8 cellular contexts compared by ENCODE assay signal in the genomic region with DNA sequence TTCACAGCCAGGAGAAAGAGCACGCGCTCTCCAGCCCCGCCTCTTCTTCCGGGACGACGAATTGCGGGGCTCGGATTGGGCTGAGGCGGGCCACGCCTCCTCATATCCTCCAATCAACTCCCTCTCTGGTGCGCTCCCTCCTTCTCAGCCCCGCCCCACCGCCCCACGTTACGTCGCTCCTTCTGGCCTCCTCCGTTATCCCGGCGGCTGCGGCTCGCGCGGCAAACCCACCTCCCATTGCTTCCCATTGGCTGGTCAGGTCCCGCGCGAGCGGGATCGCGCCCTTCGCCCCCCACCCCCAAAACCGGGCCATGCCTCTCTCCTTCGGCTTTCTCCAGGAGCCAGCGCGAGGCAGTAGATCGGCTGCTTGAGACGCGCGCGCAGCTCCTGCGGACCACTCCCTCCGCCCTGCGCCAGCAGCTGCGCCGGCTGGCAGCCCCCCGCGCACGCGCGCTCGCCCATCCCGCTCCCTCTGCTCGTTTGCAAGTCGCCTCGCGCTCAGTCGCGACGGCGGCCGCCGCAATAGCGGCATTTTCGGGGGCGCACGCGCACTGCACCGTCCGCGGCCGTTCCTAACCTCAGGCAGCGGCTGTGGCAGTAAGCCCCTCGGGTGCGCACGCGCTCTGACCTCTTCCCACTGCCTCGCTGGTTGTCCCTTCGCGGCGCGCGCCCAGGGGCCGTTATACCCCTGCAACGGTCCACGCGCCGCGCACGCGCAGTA. TPM values are rescaled to one million over a fixed set of nuclear protein-coding genes. Genes with fewer than 3 reads are reported as not detected.
A peak's percentile ranks its signal among the peaks of the same experiment; 100 is the strongest.
DNase-seq lines count a peak whose midpoint lies in the region; ATAC-seq and TF ChIP-seq lines count a peak whose summit lies in the region.

No MANE protein-coding gene starts in this region.

- no peak for TF ChIP-seq EP300 in gastroesophageal sphincter (IDR thresholded peaks at IDR 0.05)

- H3K27ac ChIP-seq in gastroesophageal sphincter (peak overlapping the region; percentile 93 to 100 (median 98)), temporal lobe (ENCODE audit: low read depth, low read length) (peak overlapping the region; percentile 95)

- in situ Hi-C loops in SK-MEL-5 (cut with HindIII; ENCODE audit: low pct_unique_long_range_greater_than_20kb, low sequenced_read_pairs) = no loop called here

- H3K4me1 ChIP-seq in gastroesophageal sphincter = peaks cover 6 to 69% (median 28%) of the 10 kb centered on the region in 3 donors

- CTCF ChIA-PET in activated naive CD4-positive, alpha-beta T cell treated with anti-CD3 and anti-CD28 coated beads, Interleukin-2, amount 10 ng/mL, durations not matched to agents 7 days and 5 days (lab: Charles Lee) = interaction anchor here (0.8 kb wide), 1 partner anchor 131 kb away, joined by 3 read pairs; no protein-coding TSS in a partner anchor

- no peaks in the 10 kb centered on the region for H3K36me3 ChIP-seq in gastroesophageal sphincter

- H3K27ac Mint-ChIP-seq in HFFc6 = peak overlapping the region; percentile 93
- H3K27ac Mint-ChIP-seq in activated naive CD4-positive, alpha-beta T cell treated with anti-CD3 and anti-CD28 coated beads, Interleukin-2, amount 10 ng/mL, durations not matched to agents 7 days and 5 days = peak overlapping the region; percentile 92

- DNase-seq in GF-D8 (lab: John Stamatoyannopoulos, UW) = peak; percentile 98
- peak; percentile 99 for DNase-seq in HFFc6
- DNase-seq in NAMALWA (ENCODE audit: low spot score) = peak; percentile 97
- peak; percentile 97 for DNase-seq in SK-MEL-5 (ENCODE audit: low read depth, low spot score)
- peak; percentile 98 for DNase-seq in activated naive CD4-positive, alpha-beta T cell treated with anti-CD3 and anti-CD28 coated beads, Interleukin-2, amount 10 ng/mL, durations not matched to agents 7 days and 5 days
- peak; percentile 96 for DNase-seq in occipital lobe (lab: John Stamatoyannopoulos, UW)

- peak; percentile 75 to 78 for TF ChIP-seq POLR2A in gastroesophageal sphincter (IDR thresholded peaks at IDR 0.05)

- peaks cover 17% of the 10 kb centered on the region for H3K4me1 Mint-ChIP-seq in HFFc6 (ENCODE audit: low read depth)
- H3K4me1 Mint-ChIP-seq in activated naive CD4-positive, alpha-beta T cell treated with anti-CD3 and anti-CD28 coated beads, Interleukin-2, amount 10 ng/mL, durations not matched to agents 7 days and 5 days = peaks cover 25% of the 10 kb centered on the region

- no peaks in the 10 kb centered on the region for H3K9me3 Mint-ChIP-seq in HFFc6
- peaks cover 1% of the 10 kb centered on the region for H3K9me3 Mint-ChIP-seq in activated naive CD4-positive, alpha-beta T cell treated with anti-CD3 and anti-CD28 coated beads, Interleukin-2, amount 10 ng/mL, durations not matched to agents 7 days and 5 days

- WGBS in gastroesophageal sphincter (ENCODE audit: low coverage in 1 of 2), 2 donors = 0 to 1% methylated on average over 8 to 12 of the region's 89 CpGs

- H3K27me3 Mint-ChIP-seq in HFFc6 (ENCODE audit: insufficient read depth) = peaks cover 7% of the 10 kb centered on the region
- peaks cover 4% of the 10 kb centered on the region for H3K27me3 Mint-ChIP-seq in activated naive CD4-positive, alpha-beta T cell treated with anti-CD3 and anti-CD28 coated beads, Interleukin-2, amount 10 ng/mL, durations not matched to agents 7 days and 5 days

- peaks cover 7% of the 10 kb centered on the region; the same call in 1 of the 2 replicates for H3K36me3 Mint-ChIP-seq in HFFc6 (ENCODE audit: low read depth)
- peaks cover 6% of the 10 kb centered on the region for H3K36me3 Mint-ChIP-seq in activated naive CD4-positive, alpha-beta T cell treated with anti-CD3 and anti-CD28 coated beads, Interleukin-2, amount 10 ng/mL, durations not matched to agents 7 days and 5 days

- H3K4me3 ChIP-seq in gastroesophageal sphincter = peak overlapping the region; percentile 65 to 98

- ATAC-seq in gastroesophageal sphincter = peak; percentile 90

- H3K4me3 Mint-ChIP-seq in HFFc6 = peak overlapping the region; percentile 89
- H3K4me3 Mint-ChIP-seq in activated naive CD4-positive, alpha-beta T cell treated with anti-CD3 and anti-CD28 coated beads, Interleukin-2, amount 10 ng/mL, durations not matched to agents 7 days and 5 days = peak overlapping the region; percentile 79

- H3K9me3 ChIP-seq in gastroesophageal sphincter = no peaks in the 10 kb centered on the region

- peak; percentile 36 for TF ChIP-seq CTCF in HFFc6 (IDR thresholded peaks at IDR 0.05)
- TF ChIP-seq CTCF in gastroesophageal sphincter (IDR thresholded peaks at IDR 0.05) = peak in 3 of 4 experiments; percentile 5 to 39 (median 20)

- H3K27me3 ChIP-seq in gastroesophageal sphincter = no peaks in the 10 kb centered on the region

RNA-seq across cellular contexts. Expression of gene ARHGAP35, which starts 0.5 kb away (rescaled TPM):
- total RNA-seq in HFFc6 (2021; fragmentation: NEBNext Ultra II Directional; extraction: Animal tissue kit (Norgen Biotek cat#: 25700)) = 10 to 100 TPM; 51.9 to 69.8 (median 63.4) TPM
- total RNA-seq in SK-MEL-5 (2014; rRNA removed; shearing (Covaris generic)) = 14.2 and 16.8 TPM in 2 replicates
- polyA plus RNA-seq in SK-MEL-5 (2015; cell fraction: cytosol; rRNA removed) = 21.0 and 30.9 TPM in 2 replicates
- 5.9 and 11.5 TPM in 2 replicates for polyA plus RNA-seq in SK-MEL-5 (2015; cell fraction: nucleus; rRNA removed)
- total RNA-seq in gastroesophageal sphincter (100 to 1,000 TPM in 1 of 4 donors, 10 to 100 TPM in 3; 42.9 to 109 (median 57.6) TPM), occipital lobe (76.3 TPM), temporal lobe (89.5 TPM)

RNA-seq across cellular contexts. Expression of gene AP2S1, which starts 9.6 kb away (rescaled TPM):
- total RNA-seq in HFFc6 (2021; fragmentation: NEBNext Ultra II Directional; extraction: Animal tissue kit (Norgen Biotek cat#: 25700)) = 100 to 1,000 TPM; 416 to 479 (median 463) TPM
- 182 and 183 TPM in 2 replicates for total RNA-seq in SK-MEL-5 (2014; rRNA removed; shearing (Covaris generic))
- 197 and 212 TPM in 2 replicates for polyA plus RNA-seq in SK-MEL-5 (2015; cell fraction: cytosol; rRNA removed)
- 32.2 and 35.4 TPM in 2 replicates for polyA plus RNA-seq in SK-MEL-5 (2015; cell fraction: nucleus; rRNA removed)
- total RNA-seq in gastroesophageal sphincter (10 to 100 TPM; 40.6 to 76.2 (median 66.5) TPM), occipital lobe (49.1 TPM), temporal lobe (43.0 TPM)

Comparison
In these comparisons a context has a peak if more than half of its experiments do, and no peak if none do; other contexts are left out.
1. Peak in every context shown above with its lines: DNase-seq, ATAC-seq, H3K4me3 ChIP-seq and H3K27ac ChIP-seq.